In genomic region chr6:28758046-28758817, GRCh38 we compare ENCODE assay signal across 10 cellular contexts.
DNase-seq lines count a peak whose midpoint lies in the region; ATAC-seq, FAIRE-seq and TF ChIP-seq lines count a peak whose summit lies in the region.
"Had no signal": no experiment of that assay in that cellular context is flagged by ENCODE, and none has a peak within 500 bp of the region (broad histone marks: within the 10 kb centered on the region; RNA-seq: fewer than 3 reads in every experiment).

No MANE protein-coding gene starts in this region.

- ATAC-seq in K562 (peak; percentile 73), GM18520 (IDR thresholded peaks at IDR 0.05; ENCODE audit: unreplicated experiment) (no peak), HG03378 (IDR thresholded peaks at IDR 0.05; ENCODE audit: unreplicated experiment) (no peak)

- TF ChIP-seq POLR2A in K562 (conservative IDR thresholded peaks at IDR 0.05) = 0 out of 2 replicates have a peak, but pooled peaks have one; percentile 61

- CTCF ChIA-PET in K562 (lab: Yijun Ruan, JAX; ENCODE audit: low intra/inter-chr PET ratio) = interaction anchor here (0.6 to 0.9 kb wide), 2 partner anchors 50 to 259 kb away, joined by 3 to 4 read pairs; no protein-coding TSS in a partner anchor

- H3K4me2 ChIP-seq in K562 (ENCODE audit: insufficient read depth, low read length) = peak overlapping the region; percentile 93

- WGBS in K562 (ENCODE audit: insufficient coverage, low coverage, missing lambda C conversion rate) = under 1% methylated on average over 19 of the region's 19 CpGs

- peak overlapping the region; percentile 96 for H3K27ac ChIP-seq in K562 (ENCODE audit: extremely low read depth, low read depth, low read length)
- H3K27ac ChIP-seq: thyroid gland had no signal

- TSS peak; percentile 53 for BruUV-seq in K562 (replicated peaks; lab: Mats Ljungman, UMichigan)

- H3K4me3 Mint-ChIP-seq in neural crest cell = peak overlapping the region; percentile 33

- peak; percentile 85 to 87 for DNase-seq in HAP-1 (ENCODE audit: low spot score in 2 of 2)
- peak; percentile 58 for DNase-seq in NCI-H2227 (lab: John Stamatoyannopoulos, UW; ENCODE audit: unreplicated experiment)
- peak; percentile 70 to 96 (median 72) for DNase-seq in K562 (ENCODE audit: extremely low read depth in 1 of 4, low spot score in 3 of 4)
- DNase-seq in neural crest cell (ENCODE audit: low read depth, low spot score) = no peak
- no peak for DNase-seq in hypothalamus (lab: John Stamatoyannopoulos, UW)
- DNase-seq: caudate nucleus, occipital lobe, thyroid gland had no signal

- H3K79me2 ChIP-seq in K562 (ENCODE audit: control insufficient read depth, insufficient read depth, low read length) = no peaks in the 10 kb centered on the region

- intact Hi-C loops in K562 (cut with micrococcal nuclease) = loop anchor here (2.0 to 5.0 kb wide), 3 partner anchors 15 to 184 kb away; no protein-coding TSS in a partner anchor

- no peaks in the 10 kb centered on the region for H3K9me1 ChIP-seq in K562 (ENCODE audit: control insufficient read depth, insufficient read depth, low read length)

- no peaks in the 10 kb centered on the region for H3K9me3 Mint-ChIP-seq in neural crest cell

- H3K27me3 ChIP-seq in HAP-1 (ENCODE audit: low read depth) (no peaks in the 10 kb centered on the region), K562 (ENCODE audit: control insufficient read depth in 2 of 2, insufficient read depth in 2 of 2, low read length in 2 of 2) (no peaks in the 10 kb centered on the region)

- H3K9me3 ChIP-seq in HAP-1 (no peaks in the 10 kb centered on the region), K562 (replicated peaks; ENCODE audit: control insufficient read depth, insufficient read depth, low read depth, low read length) (no peaks in the 10 kb centered on the region)
- H3K9me3 ChIP-seq: thyroid gland had no signal

- peaks cover 94% of the 10 kb centered on the region for H3K27me3 Mint-ChIP-seq in neural crest cell (ENCODE audit: low read depth)

- peaks cover 7% of the 10 kb centered on the region for H3K4me1 Mint-ChIP-seq in neural crest cell

- no peaks in the 10 kb centered on the region for H4K20me1 ChIP-seq in K562 (replicated peaks; ENCODE audit: control insufficient read depth, insufficient read depth, low read length)

- H3K36me3 ChIP-seq in HAP-1 (replicated peaks) (no peaks in the 10 kb centered on the region), K562 (ENCODE audit: control insufficient read depth, insufficient read depth, low read length) (no peaks in the 10 kb centered on the region)
- H3K36me3 ChIP-seq: thyroid gland had no signal

- no peak for TF ChIP-seq CTCF in K562 (IDR thresholded peaks at IDR 0.05 in 2 of 3, conservative IDR thresholded peaks at IDR 0.05 in 1 of 3; ENCODE audit: insufficient read depth in 2 of 3, low read depth in 1 of 3, low read length in 3 of 3)
- no peak for TF ChIP-seq CTCF in neural crest cell (conservative IDR thresholded peaks at IDR 0.05)

- H2AFZ ChIP-seq in K562 (ENCODE audit: low read depth, low read length) = peak overlapping the region; percentile 96

- H3K4me3 ChIP-seq in HAP-1 (peak overlapping the region; percentile 35), K562 (peak overlapping the region; percentile 60)
- H3K4me3 ChIP-seq: thyroid gland had no signal

- in situ Hi-C loops in HAP-1 (cut with MboI; ENCODE audit: low sequenced_read_pairs) = no loop called here
- in situ Hi-C loops in K562 (cut with MboI) = no loop called here

- H3K27ac Mint-ChIP-seq in neural crest cell (ENCODE audit: unreplicated experiment) = no peak overlapping the region

- H3K4me1 ChIP-seq in HAP-1 = peaks cover 12% of the 10 kb centered on the region
- H3K4me1 ChIP-seq in K562 (replicated peaks in 1 of 2; ENCODE audit: control insufficient read depth in 2 of 2, insufficient read depth in 2 of 2, low read length in 2 of 2) = peaks cover 13 to 18% of the 10 kb centered on the region in 2 experiments; a peak in 4 of 5 replicates
- H3K4me1 ChIP-seq: thyroid gland had no signal

- H3K9ac ChIP-seq in K562 (ENCODE audit: insufficient read depth in 1 of 2, low read depth in 2 of 2, low read length in 2 of 2) = peak overlapping the region; percentile 89 to 90

- peak; percentile 79 for FAIRE-seq in K562 (lab: Jason Lieb, UNC)

- TF ChIP-seq RAD21 in K562 (CRISPR knock-in tag; conservative IDR thresholded peaks at IDR 0.05 in 1 of 2, IDR thresholded peaks at IDR 0.05 in 1 of 2) = peak in 1 of 2 experiments; percentile 32; a peak in 2 of 4 replicates

- TF ChIP-seq EP300 in K562 (IDR thresholded peaks at IDR 0.05; ENCODE audit: low read length) = peak; percentile 87

- peaks cover 4% of the 10 kb centered on the region for H3K36me3 Mint-ChIP-seq in neural crest cell (ENCODE audit: low read depth)

- POLR2A ChIA-PET in K562 (lab: Yijun Ruan, JAX) = interaction anchor here (0.6 to 4.4 kb wide), 32 partner anchors 9 to 800 kb away, joined by 3 to 38 read pairs (median 5); no protein-coding TSS in a partner anchor

TF ChIP-seq in K562, 482 proteins besides CTCF, POLR2A, EP300 and RAD21 (continues in another document):
- TF ChIP-seq HOMEZ (CRISPR knock-in tag; IDR thresholded peaks at IDR 0.05) (no peak), HCFC1 (IDR thresholded peaks at IDR 0.05; ENCODE audit: low read depth, low read length) (peak; percentile 37; the same call in 1 of the 2 replicates), NCOA6 (IDR thresholded peaks at IDR 0.05) (no peak), C11orf30 (IDR thresholded peaks at IDR 0.05; ENCODE audit: low read depth) (no peak), EGR1 (conservative IDR thresholded peaks at IDR 0.05) (no peak), ZNF445 (CRISPR knock-in tag; IDR thresholded peaks at IDR 0.05; ENCODE audit: low read depth) (no peak), NCOA2 (IDR thresholded peaks at IDR 0.05; ENCODE audit: partially characterized antibody in 2 of 2) (no peak), FOXJ3 (CRISPR knock-in tag; IDR thresholded peaks at IDR 0.05) (no peak), IRF2 (CRISPR knock-in tag; IDR thresholded peaks at IDR 0.05) (no peak), HIVEP1 (CRISPR knock-in tag; IDR thresholded peaks at IDR 0.05) (no peak), ZNF232 (CRISPR knock-in tag; IDR thresholded peaks at IDR 0.05) (no peak), MLX (CRISPR knock-in tag; conservative IDR thresholded peaks at IDR 0.05) (no peak), DNMT1 (IDR thresholded peaks at IDR 0.05) (no peak)

Comparison
In these comparisons a context has a peak if more than half of its experiments do, and no peak if none do; other contexts are left out.
1. DNase-seq: peak in HAP-1 (2 of 2), NCI-H2227 (single experiment) and K562 (4 of 4); none in neural crest cell (single experiment) and hypothalamus (0 of 51).